1 cellular context compared by ENCODE assay signal in genomic region chr11:123173856-123174186, GRCh38.
TF ChIP-seq lines count a peak whose summit lies in the region.

No MANE protein-coding gene starts in this region.

TF ChIP-seq in A549, 52 proteins besides CTCF, POLR2A, EP300 and RAD21 (continued from another document):
- no peak for TF ChIP-seq BCL3 (IDR thresholded peaks at IDR 0.05)
